Comparison of ENCODE assay signal across 10 cellular contexts in genomic region chr20:12171927-12172581, GRCh38.
DNase-seq lines count a peak whose midpoint lies in the region; FAIRE-seq and TF ChIP-seq lines count a peak whose summit lies in the region.
"Had no signal": no experiment of that assay in that cellular context is flagged by ENCODE, and none has a peak within 500 bp of the region (broad histone marks: within the 10 kb centered on the region; RNA-seq: fewer than 3 reads in every experiment).

No MANE protein-coding gene starts in this region.

- no peak for TF ChIP-seq CTCF in fibroblast of mammary gland (conservative IDR thresholded peaks at IDR 0.05; ENCODE audit: control insufficient read depth, insufficient read depth, low read depth, low read length)
- no peak for TF ChIP-seq CTCF in stomach (IDR thresholded peaks at IDR 0.05)

- DNase-seq in NCI-H1436 treated with DMSO at 0.1 percent for 48 hours (lab: John Stamatoyannopoulos, UW) (peak; percentile 42), NCI-H1436 (lab: John Stamatoyannopoulos, UW) (no peak), NCI-H69 (lab: John Stamatoyannopoulos, UW) (peak; percentile 93), fibroblast of mammary gland (ENCODE audit: low read depth) (peak; percentile 95), stomach (no peak), RCC 7860 (ENCODE audit: low spot score) (no peak), T1000 (lab: John Stamatoyannopoulos, UW) (no peak)
- DNase-seq in stimulated activated naive CD4-positive, alpha-beta T cell (lab: John Stamatoyannopoulos, UW), result no peak
- DNase-seq: 8988T; activated CD4-positive, alpha-beta T cell treated with anti-CD3 and anti-CD28 coated beads for 1 hour had no signal

- H3K4me3 ChIP-seq in fibroblast of mammary gland (ENCODE audit: control insufficient read depth, low read depth, low read length), result no peak overlapping the region
- H3K4me3 ChIP-seq in stomach, result no peak overlapping the region

- H3K4me1 ChIP-seq in stomach, result peaks cover 0 to 34% (median 6%) of the 10 kb centered on the region in 4 donors

- peaks cover 0 to 10% (median 4%) of the 10 kb centered on the region in 4 donors for H3K9me3 ChIP-seq in stomach

- 62 to 80% (median 71%) methylated on average over 2 of the region's 2 CpGs for WGBS in stomach, 5 donors

- H3K27ac ChIP-seq in stomach, result peak overlapping the region in 3 of 5 donors; percentile 23 to 76 (median 26)

- no peaks in the 10 kb centered on the region for H3K27me3 ChIP-seq in stomach

- intact Hi-C loops in stomach (cut with DNase I; ENCODE audit: low total_unique reads), result no loop called here

- TF ChIP-seq EP300 in stomach (IDR thresholded peaks at IDR 0.05), result no peak

- no peak for FAIRE-seq in RCC 7860 (lab: Jason Lieb, UNC)

- TF ChIP-seq POLR2A in stomach (IDR thresholded peaks at IDR 0.05), result no peak

- no peaks in the 10 kb centered on the region for H3K36me3 ChIP-seq in stomach

Comparison
In these comparisons a context has a peak if more than half of its experiments do, and no peak if none do; other contexts are left out.
1. DNase-seq: peak in NCI-H1436 treated with DMSO at 0.1 percent for 48 hours (single experiment), NCI-H69 (single experiment) and fibroblast of mammary gland (single experiment); none in NCI-H1436 (single experiment), stomach (single experiment), RCC 7860 (single experiment), stimulated activated naive CD4-positive, alpha-beta T cell (0 of 6) and T1000 (single experiment).